Comparison of ENCODE assay signal across 19 cellular contexts in the genomic region with DNA sequence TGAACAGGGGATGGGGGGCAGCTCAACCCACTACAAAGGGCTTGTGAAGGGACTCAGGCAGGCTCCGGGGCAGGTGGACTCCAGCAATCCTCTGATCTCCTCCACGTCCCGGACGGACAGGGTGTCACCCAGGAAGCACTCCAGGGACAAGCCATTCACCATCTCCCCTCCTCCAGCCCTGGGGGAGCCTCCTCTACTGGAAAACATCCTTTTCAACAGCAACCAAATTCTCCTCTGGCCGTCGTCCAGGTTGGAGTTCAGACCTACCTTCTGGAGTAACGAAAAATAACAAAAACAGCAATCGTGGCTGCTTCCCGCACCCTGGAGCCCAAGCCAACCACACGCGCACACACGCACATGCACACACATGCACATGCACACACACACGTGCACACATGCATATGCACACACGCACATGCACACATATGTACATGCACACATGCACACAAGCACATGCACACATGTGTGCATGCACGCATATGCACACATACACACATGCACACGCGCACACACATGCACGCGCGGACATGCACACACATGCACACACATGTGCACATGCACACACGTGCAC. TPM values are rescaled to one million over a fixed set of nuclear protein-coding genes. Genes with fewer than 3 reads are reported as not detected.
DNase-seq lines count a peak whose midpoint lies in the region; ATAC-seq and TF ChIP-seq lines count a peak whose summit lies in the region.
"Had no signal": no experiment of that assay in that cellular context is flagged by ENCODE, and none has a peak within 500 bp of the region (broad histone marks: within the 10 kb centered on the region; RNA-seq: fewer than 3 reads in every experiment).

No MANE protein-coding gene starts in this region.

- H3K9me3 ChIP-seq in heart left ventricle (no peaks in the 10 kb centered on the region), neural progenitor cell (ENCODE audit: low read depth) (no peaks in the 10 kb centered on the region), uterus (no peaks in the 10 kb centered on the region)

- H3F3A ChIP-seq in neural progenitor cell (ENCODE audit: low read depth) = peaks cover 22% of the 10 kb centered on the region

- H3K36me3 Mint-ChIP-seq in neural progenitor cell = peaks cover 3% of the 10 kb centered on the region
- H3K36me3 Mint-ChIP-seq in effector memory CD8-positive, alpha-beta T cell (ENCODE audit: insufficient read depth) = peaks cover 5% of the 10 kb centered on the region

- intact Hi-C loops in heart left ventricle (cut with DNase I) (no loop called here), Right ventricle myocardium inferior (cut with DNase I) (no loop called here), dorsolateral prefrontal cortex (cut with DNase I) (no loop called here), uterus (cut with DNase I; ENCODE audit: low total_unique reads) (no loop called here)

- H3K4me1 Mint-ChIP-seq in neural progenitor cell = peaks cover 47% of the 10 kb centered on the region
- H3K4me1 Mint-ChIP-seq in effector memory CD8-positive, alpha-beta T cell (ENCODE audit: low read depth in 2 of 2) = no peaks in the 10 kb centered on the region
- H3K4me1 Mint-ChIP-seq: activated naive CD8-positive, alpha-beta T cell treated with anti-CD3 and anti-CD28 coated beads, Interleukin-2, amount 50 U/mL, for 24 hours had no signal

- no peak overlapping the region for H2AFZ ChIP-seq in neural progenitor cell (replicated peaks)
- H2AFZ ChIP-seq: GM23338 had no signal

- no peak overlapping the region for H3K9ac ChIP-seq in neural progenitor cell

- H3K27ac ChIP-seq in heart left ventricle = no peak overlapping the region
- peak overlapping the region in 43 of 59 donors; percentile 6 to 87 (median 72) for H3K27ac ChIP-seq in dorsolateral prefrontal cortex
- no peak overlapping the region for H3K27ac ChIP-seq in neural progenitor cell
- no peak overlapping the region for H3K27ac ChIP-seq in uterus

- H3K4me1 ChIP-seq in heart left ventricle (no peaks in the 10 kb centered on the region), neural progenitor cell (peaks cover 23% of the 10 kb centered on the region), uterus (no peaks in the 10 kb centered on the region)

- no peaks in the 10 kb centered on the region for H4K20me1 ChIP-seq in neural progenitor cell (ENCODE audit: low read depth)

- TF ChIP-seq CTCF in heart left ventricle (IDR thresholded peaks at IDR 0.05) (no peak), dorsolateral prefrontal cortex (IDR thresholded peaks at IDR 0.05 in 54 of 56, conservative IDR thresholded peaks at IDR 0.05 in 2 of 56; ENCODE audit: low read depth in 1 of 56, partially characterized antibody in 56 of 56) (no peak), neural progenitor cell (IDR thresholded peaks at IDR 0.05) (no peak), uterus (IDR thresholded peaks at IDR 0.05) (no peak)

- TF ChIP-seq POLR2A in heart left ventricle (IDR thresholded peaks at IDR 0.05) (no peak), uterus (IDR thresholded peaks at IDR 0.05) (no peak)

- 76 to 81% (median 80%) methylated on average over 19 to 21 of the region's 21 CpGs for WGBS in heart left ventricle, 4 donors

- H3K79me2 ChIP-seq in neural progenitor cell (ENCODE audit: low read depth) = no peaks in the 10 kb centered on the region

- H3K4me3 ChIP-seq in heart left ventricle (no peak overlapping the region), dorsolateral prefrontal cortex (no peak overlapping the region), neural progenitor cell (no peak overlapping the region), uterus (no peak overlapping the region)
- H3K4me3 ChIP-seq: GM23338 had no signal

- H3K4me3 Mint-ChIP-seq in neural progenitor cell = peak overlapping the region; percentile 65
- no peak overlapping the region for H3K4me3 Mint-ChIP-seq in effector memory CD8-positive, alpha-beta T cell
- H3K4me3 Mint-ChIP-seq: activated naive CD8-positive, alpha-beta T cell treated with anti-CD3 and anti-CD28 coated beads, Interleukin-2, amount 50 U/mL, for 24 hours; GM23338; T-helper 1 cell treated with Interleukin-12 subunit alpha and Interleukin-12 subunit beta and Interleukin-4 antibody, amounts not matched to agents 30 μg/mL and 1 μg/mL, for 36 hours had no signal

- DNase-seq in heart left ventricle (peak in 4 of 5 donors; percentile 2 to 17 (median 6)), Right ventricle myocardium inferior (ENCODE audit: missing footprints) (no peak), dorsolateral prefrontal cortex (peak in 9 of 10 donors; percentile 3 to 43 (median 24)), neural progenitor cell (ENCODE audit: low spot score) (no peak), uterus (peak; percentile 5 to 12), NCI-H82 treated with DMSO at 0.1 percent for 48 hours (lab: John Stamatoyannopoulos, UW; ENCODE audit: unreplicated experiment) (no peak)
- no peak for DNase-seq in stimulated activated CD4-positive, alpha-beta T cell treated with anti-CD3 and anti-CD28 coated beads, Interleukin-1b, Interleukin-23, amount 100 ng/mL, for 48 hours
- no peak for DNase-seq in effector memory CD8-positive, alpha-beta T cell
- DNase-seq: activated naive CD8-positive, alpha-beta T cell treated with anti-CD3 and anti-CD28 coated beads, Interleukin-2, amount 50 U/mL, for 24 hours; central memory CD4-positive, alpha-beta T cell; COR-L47; foreskin fibroblast; NCI-H1417 treated with DMSO at 0.1 percent for 48 hours; NCI-H2227 treated with DMSO at 0.1 percent for 48 hours had no signal

- peaks cover 0 to 71% (median 10%) of the 10 kb centered on the region in 9 donors for H3K27me3 ChIP-seq in heart left ventricle
- peaks cover 0 to 32% (median 0%) of the 10 kb centered on the region in 45 donors for H3K27me3 ChIP-seq in dorsolateral prefrontal cortex
- H3K27me3 ChIP-seq in neural progenitor cell = no peaks in the 10 kb centered on the region
- no peaks in the 10 kb centered on the region for H3K27me3 ChIP-seq in uterus

- peak overlapping the region; percentile 74 for H3K27ac Mint-ChIP-seq in neural progenitor cell
- H3K27ac Mint-ChIP-seq in effector memory CD8-positive, alpha-beta T cell = no peak overlapping the region
- H3K27ac Mint-ChIP-seq: activated naive CD8-positive, alpha-beta T cell treated with anti-CD3 and anti-CD28 coated beads, Interleukin-2, amount 50 U/mL, for 24 hours; GM23338; T-helper 1 cell treated with Interleukin-12 subunit alpha and Interleukin-12 subunit beta and Interleukin-4 antibody, amounts not matched to agents 30 μg/mL and 1 μg/mL, for 36 hours had no signal

- H3K4me2 ChIP-seq in neural progenitor cell = no peak overlapping the region
- H3K4me2 ChIP-seq: GM23338 had no signal

- H3K36me3 ChIP-seq in heart left ventricle (no peaks in the 10 kb centered on the region), neural progenitor cell (no peaks in the 10 kb centered on the region), uterus (no peaks in the 10 kb centered on the region)

- no peak for ATAC-seq in heart left ventricle
- ATAC-seq in Right ventricle myocardium inferior = no peak
- no peak for ATAC-seq in effector memory CD8-positive, alpha-beta T cell (replicated peaks)
- ATAC-seq: activated naive CD8-positive, alpha-beta T cell treated with anti-CD3 and anti-CD28 coated beads, Interleukin-2, amount 50 U/mL, for 24 hours had no signal

- H3K27me3 Mint-ChIP-seq in neural progenitor cell (ENCODE audit: insufficient read depth, low read depth) = peaks cover 38% of the 10 kb centered on the region
- peaks cover 44 to 57% of the 10 kb centered on the region in 2 donors for H3K27me3 Mint-ChIP-seq in effector memory CD8-positive, alpha-beta T cell

- peaks cover 10% of the 10 kb centered on the region for H3K9me3 Mint-ChIP-seq in neural progenitor cell
- no peaks in the 10 kb centered on the region for H3K9me3 Mint-ChIP-seq in effector memory CD8-positive, alpha-beta T cell
- H3K9me3 Mint-ChIP-seq: activated naive CD8-positive, alpha-beta T cell treated with anti-CD3 and anti-CD28 coated beads, Interleukin-2, amount 50 U/mL, for 24 hours had no signal

RNA-seq across cellular contexts. Expression of gene RBFOX3, which starts 8.9 kb away (rescaled TPM):
- not detected for total RNA-seq in heart left ventricle
- not detected for polyA plus RNA-seq in heart left ventricle
- total RNA-seq in Right ventricle myocardium inferior = not detected
- 100 to 1,000 TPM in 113 of 120 experiments, 10 to 100 TPM in 7; 51.1 to 231 (median 154) TPM for total RNA-seq in dorsolateral prefrontal cortex
- total RNA-seq in neural progenitor cell (ENCODE audit: low replicate concordance) = 0.30 and 1.6 TPM in 2 replicates
- total RNA-seq in uterus = 1 to 10 TPM in 3 of 4 donors, under 1 TPM in 1; 0.69 to 5.3 (median 2.7) TPM
- total RNA-seq: HT-29, LHCN-M2, lower leg skin had no signal

Comparison
In these comparisons a context has a peak if more than half of its experiments do, and no peak if none do; other contexts are left out.
1. DNase-seq: peak in heart left ventricle (4 of 5), dorsolateral prefrontal cortex (9 of 10) and uterus (2 of 2); none in Right ventricle myocardium inferior (single experiment), neural progenitor cell (single experiment), NCI-H82 treated with DMSO at 0.1 percent for 48 hours (single experiment), stimulated activated CD4-positive, alpha-beta T cell treated with anti-CD3 and anti-CD28 coated beads, Interleukin-1b, Interleukin-23, amount 100 ng/mL, for 48 hours (single experiment) and effector memory CD8-positive, alpha-beta T cell (0 of 3).
2. H3K27ac ChIP-seq: peak in dorsolateral prefrontal cortex (43 of 59); none in heart left ventricle (0 of 12), neural progenitor cell (single experiment) and uterus (0 of 2).
3. RNA of gene RBFOX3, which starts 8.9 kb away (total RNA-seq): 51.1 to 231 TPM in dorsolateral prefrontal cortex; 0.69 to 5.3 TPM in uterus, 0.30 to 1.6 TPM in neural progenitor cell, not detected in heart left ventricle and not detected in Right ventricle myocardium inferior (single experiment); every median in the first group is over 4 times any median in the second.